Comparison of ENCODE assay signal across 22 cellular contexts in genomic region chrX:13808293-13808692, GRCh38. TPM values are rescaled to one million over a fixed set of nuclear protein-coding genes. Genes with fewer than 3 reads are reported as not detected.
DNase-seq lines count a peak whose midpoint lies in the region; ATAC-seq, FAIRE-seq and TF ChIP-seq lines count a peak whose summit lies in the region.
"Had no signal": no experiment of that assay in that cellular context is flagged by ENCODE, and none has a peak within 500 bp of the region (broad histone marks: within the 10 kb centered on the region; RNA-seq: fewer than 3 reads in every experiment).

No MANE protein-coding gene starts in this region.

- DNase-seq in NCI-H1092 treated with DMSO at 0.1 percent for 48 hours (lab: John Stamatoyannopoulos, UW) (peak; percentile 32), NCI-H1092 (lab: John Stamatoyannopoulos, UW) (no peak), NCI-H1105 treated with DMSO at 0.1 percent for 48 hours (lab: John Stamatoyannopoulos, UW) (peak; percentile 59), NCI-H69 (lab: John Stamatoyannopoulos, UW) (peak; percentile 96), glutamatergic neuron (no peak), pancreas (no peak), D341Med (ENCODE audit: low spot score) (no peak)
- no peak for DNase-seq in activated CD8-positive, alpha-beta memory T cell treated with anti-CD3 and anti-CD28 coated beads, Interleukin-2, amount 50 U/mL, for 48 hours
- DNase-seq: CD4-positive, CD25-positive, alpha-beta regulatory T cell; HFFc6; NCI-H1436; NCI-H2029 treated with DMSO at 0.1 percent for 48 hours; NCI-H345; NCI-H526 treated with DMSO at 0.1 percent for 48 hours; Right ventricle myocardium superior; T-cell had no signal

- H3K27me3 ChIP-seq in pancreas, result peaks cover 0 to 9% (median 0%) of the 10 kb centered on the region in 4 donors

- peak overlapping the region; percentile 75 for H3K4me3 Mint-ChIP-seq in glutamatergic neuron (ENCODE audit: unreplicated experiment)
- H3K4me3 Mint-ChIP-seq: CD4-positive, CD25-positive, alpha-beta regulatory T cell; HFFc6; T-cell had no signal

- ATAC-seq in pancreas, result no peak
- ATAC-seq: K562, T-cell had no signal

- no peak overlapping the region for H3K4me3 ChIP-seq in pancreas
- H3K4me3 ChIP-seq: K562, SK-N-MC had no signal

- TF ChIP-seq CTCF in glutamatergic neuron (IDR thresholded peaks at IDR 0.05; ENCODE audit: partially characterized antibody, unreplicated experiment), result no peak
- TF ChIP-seq CTCF in pancreas (IDR thresholded peaks at IDR 0.05), result no peak

- no peaks in the 10 kb centered on the region for H3K4me1 ChIP-seq in pancreas

- no peaks in the 10 kb centered on the region for H3K36me3 ChIP-seq in pancreas

- no peaks in the 10 kb centered on the region for H3K36me3 Mint-ChIP-seq in glutamatergic neuron (ENCODE audit: unreplicated experiment)
- H3K36me3 Mint-ChIP-seq: CD4-positive, CD25-positive, alpha-beta regulatory T cell; T-cell had no signal

- peak overlapping the region; percentile 80 for H3K27ac Mint-ChIP-seq in glutamatergic neuron (ENCODE audit: unreplicated experiment)
- H3K27ac Mint-ChIP-seq: CD4-positive, CD25-positive, alpha-beta regulatory T cell; HFFc6; T-cell had no signal

- no peaks in the 10 kb centered on the region for H3K9me3 ChIP-seq in pancreas

- H3K27ac ChIP-seq in pancreas, result no peak overlapping the region
- H3K27ac ChIP-seq: 22Rv1, SK-N-MC had no signal

- peaks cover 18% of the 10 kb centered on the region for H3K9me3 Mint-ChIP-seq in glutamatergic neuron (ENCODE audit: unreplicated experiment)
- H3K9me3 Mint-ChIP-seq: HFFc6, T-cell had no signal

- H3K4me1 Mint-ChIP-seq in glutamatergic neuron (ENCODE audit: low read depth, unreplicated experiment), result peaks cover 43% of the 10 kb centered on the region
- H3K4me1 Mint-ChIP-seq: CD4-positive, CD25-positive, alpha-beta regulatory T cell; T-cell had no signal

- intact Hi-C loops in pancreas (cut with DNase I), result no loop called here

- H3K27me3 Mint-ChIP-seq in glutamatergic neuron (ENCODE audit: unreplicated experiment), result peaks cover 12% of the 10 kb centered on the region

- no peak for FAIRE-seq in pancreas (lab: Jason Lieb, UNC)
- FAIRE-seq: GM12891, GM19239, K562 had no signal

- WGBS in pancreas, 2 donors, result 60 to 72% methylated on average over 4 of the region's 4 CpGs

RNA-seq across cellular contexts. Expression of gene GPM6B, which starts 8.6 kb away (rescaled TPM):
- total RNA-seq in glutamatergic neuron (ENCODE audit: unreplicated experiment) (516 TPM), pancreas (1 to 10 TPM in 4 of 6 donors, under 1 TPM in 2; 0.47 to 3.0 (median 1.7) TPM)
- 1 to 10 TPM in 1 of 2 donors, under 1 TPM in 1; 0.57 to 1.8 TPM for polyA plus RNA-seq in pancreas
- total RNA-seq: CD4-positive, CD25-positive, alpha-beta regulatory T cell; HFFc6; K562; OCI-LY7 had no signal

Comparison
In these comparisons a context has a peak if more than half of its experiments do, and no peak if none do; other contexts are left out.
1. DNase-seq: peak in NCI-H1092 treated with DMSO at 0.1 percent for 48 hours (single experiment), NCI-H1105 treated with DMSO at 0.1 percent for 48 hours (single experiment) and NCI-H69 (single experiment); none in NCI-H1092 (single experiment), glutamatergic neuron (single experiment), activated CD8-positive, alpha-beta memory T cell treated with anti-CD3 and anti-CD28 coated beads, Interleukin-2, amount 50 U/mL, for 48 hours (single experiment), pancreas (0 of 6) and D341Med (single experiment).
2. RNA of gene GPM6B, which starts 8.6 kb away (total RNA-seq): 516 TPM in glutamatergic neuron (single experiment); 0.47 to 3.0 TPM in pancreas; every median in the first group is over 100 times any median in the second.